In genomic region chr6:10801224-10801848, GRCh38 we compare ENCODE assay signal across 8 cellular contexts. TPM values are rescaled to one million over a fixed set of nuclear protein-coding genes. Genes with fewer than 3 reads are reported as not detected.
A peak's percentile ranks its signal among the peaks of the same experiment; 100 is the strongest.
DNase-seq lines count a peak whose midpoint lies in the region; ATAC-seq and TF ChIP-seq lines count a peak whose summit lies in the region.

No MANE protein-coding gene starts in this region.

- ATAC-seq in GM21423 (IDR thresholded peaks at IDR 0.05; ENCODE audit: unreplicated experiment) = peak; percentile 89

- H3K27me3 Mint-ChIP-seq in type B pancreatic cell = no peaks in the 10 kb centered on the region

- H3K4me3 ChIP-seq in ovary = no peak overlapping the region

- peak; percentile 65 to 78 (median 77) for TF ChIP-seq CTCF in ovary (IDR thresholded peaks at IDR 0.05)
- peak; percentile 99 for TF ChIP-seq CTCF in type B pancreatic cell (conservative IDR thresholded peaks at IDR 0.05)

- H3K9me3 ChIP-seq in ovary = no peaks in the 10 kb centered on the region

- DNase-seq in DMS79 (lab: John Stamatoyannopoulos, UW) (peak; percentile 5), HT1080 (ENCODE audit: low read depth) (peak; percentile 65), RKO (ENCODE audit: low spot score) (peak; percentile 70), foreskin melanocyte (peak; percentile 27), ovary (peak; percentile 24 to 67 (median 48)), type B pancreatic cell (ENCODE audit: extremely low spot score, unreplicated experiment) (peak; percentile 72)
- peak; percentile 24 to 39 for DNase-seq in activated T-helper 1 cell treated with anti-CD3 and anti-CD28 coated beads, Interleukin-2, amount 50 U/mL, for 16 hours (ENCODE audit: low read depth in 1 of 2, low spot score in 1 of 2)

- H3K27me3 ChIP-seq in ovary = no peaks in the 10 kb centered on the region

- TF ChIP-seq EP300 in ovary (IDR thresholded peaks at IDR 0.05) = no peak

- no peak overlapping the region for H3K27ac ChIP-seq in ovary

- no peaks in the 10 kb centered on the region for H3K9me3 Mint-ChIP-seq in type B pancreatic cell

- intact Hi-C loops in ovary (cut with DNase I) = no loop called here

- no peak overlapping the region for H3K4me3 Mint-ChIP-seq in type B pancreatic cell

- H3K4me1 Mint-ChIP-seq in type B pancreatic cell (ENCODE audit: unreplicated experiment) = no peaks in the 10 kb centered on the region

- H3K4me1 ChIP-seq in ovary (ENCODE audit: insufficient read depth) = no peaks in the 10 kb centered on the region

- no peak overlapping the region for H3K27ac Mint-ChIP-seq in type B pancreatic cell

- H3K36me3 ChIP-seq in ovary = no peaks in the 10 kb centered on the region

- TF ChIP-seq POLR2A in ovary (IDR thresholded peaks at IDR 0.05) = no peak

- H3K36me3 Mint-ChIP-seq in type B pancreatic cell = peaks cover 3% of the 10 kb centered on the region

- 49 to 54% (median 51%) methylated on average over 2 of the region's 2 CpGs for WGBS in ovary, 3 donors

RNA-seq across cellular contexts. Expression of gene MAK, which starts 37.0 kb away (rescaled TPM):
- total RNA-seq in HT1080 (2014; rRNA removed; shearing (Covaris generic)) = 0.07 TPM in 1 of 2 replicates, not detected in the other
- 0.16 and 0.17 TPM in 2 replicates for polyA plus RNA-seq in HT1080 (2015; cell fraction: cytosol; rRNA removed)
- polyA plus RNA-seq in HT1080 (2015; cell fraction: nucleus; rRNA removed) = 0.02 and 0.40 TPM in 2 replicates
- total RNA-seq in ovary (1 to 10 TPM in 1 of 7 donors, under 1 TPM in 4, not detected in 2; 0.10 to 4.8 (median 0.25) TPM), type B pancreatic cell (ENCODE audit: low replicate concordance) (0.43 and 1.6 TPM in 2 replicates)
- under 1 TPM in 1 of 2 donors, not detected in 1; 0.06 TPM for polyA plus RNA-seq in ovary

RNA-seq across cellular contexts. Expression of gene TMEM14B, which starts 53.7 kb away (rescaled TPM):
- total RNA-seq in HT1080 (2014; rRNA removed; shearing (Covaris generic)) = 120 and 122 TPM in 2 replicates
- 183 and 194 TPM in 2 replicates for polyA plus RNA-seq in HT1080 (2015; cell fraction: cytosol; rRNA removed)
- 62.6 and 63.2 TPM in 2 replicates for polyA plus RNA-seq in HT1080 (2015; cell fraction: nucleus; rRNA removed)
- 10 to 100 TPM; 64.7 to 82.5 (median 72.4) TPM for total RNA-seq in ovary
- polyA plus RNA-seq in ovary = 100 to 1,000 TPM in 1 of 2 donors, 10 to 100 TPM in 1; 92.2 to 123 TPM
- 68.1 and 75.6 TPM in 2 replicates for total RNA-seq in type B pancreatic cell (ENCODE audit: low replicate concordance)

Comparison
In these comparisons a context has a peak if more than half of its experiments do, and no peak if none do; other contexts are left out.
1. DNase-seq: peak in every context shown above with its lines; median percentile 72 in type B pancreatic cell; 70 in RKO; 65 in HT1080; 48 in ovary; 32 in activated T-helper 1 cell treated with anti-CD3 and anti-CD28 coated beads, Interleukin-2, amount 50 U/mL, for 16 hours; 27 in foreskin melanocyte; 5 in DMS79.